12 cellular contexts compared by ENCODE assay signal in genomic region chr20:363319-364078, GRCh38. TPM values are rescaled to one million over a fixed set of nuclear protein-coding genes. Genes with fewer than 3 reads are reported as not detected.
A peak's percentile ranks its signal among the peaks of the same experiment; 100 is the strongest.
DNase-seq lines count a peak whose midpoint lies in the region; ATAC-seq and TF ChIP-seq lines count a peak whose summit lies in the region.
"Had no signal": no experiment of that assay in that cellular context is flagged by ENCODE, and none has a peak within 500 bp of the region (broad histone marks: within the 10 kb centered on the region; RNA-seq: fewer than 3 reads in every experiment).

No MANE protein-coding gene starts in this region.

- peaks cover 8% of the 10 kb centered on the region for H3F3A ChIP-seq in PC-3 (ENCODE audit: low read length, unreplicated experiment)

- ATAC-seq in activated CD8-positive, alpha-beta T cell treated with anti-CD3 and anti-CD28 coated beads for 36 hours: peak; percentile 17
- ATAC-seq in activated CD8-positive, alpha-beta T cell treated with anti-CD3 and anti-CD28 coated beads, Interleukin-2, amount 10 ng/mL, durations not matched to agents 7 days and 5 days: no peak
- ATAC-seq in PC-3: peak; percentile 64

- no peaks in the 10 kb centered on the region for H3K27me3 ChIP-seq in PC-3 (ENCODE audit: low read length)
- H3K27me3 ChIP-seq: SJCRH30 had no signal

- intact Hi-C loops in activated CD8-positive, alpha-beta T cell treated with anti-CD3 and anti-CD28 coated beads for 36 hours (cut with micrococcal nuclease): no loop called here
- intact Hi-C loops in PC-3 (cut with micrococcal nuclease): loop anchor here (5.0 kb wide), 1 partner anchor 39 kb away; no protein-coding TSS in a partner anchor

- H3K4me3 Mint-ChIP-seq in activated CD8-positive, alpha-beta T cell treated with anti-CD3 and anti-CD28 coated beads for 36 hours: no peak overlapping the region
- H3K4me3 Mint-ChIP-seq in activated CD8-positive, alpha-beta T cell treated with anti-CD3 and anti-CD28 coated beads, Interleukin-2, amount 10 ng/mL, durations not matched to agents 7 days and 5 days: no peak overlapping the region
- H3K4me3 Mint-ChIP-seq in type B pancreatic cell: no peak overlapping the region

- H2AFZ ChIP-seq in PC-3 (ENCODE audit: low read length): no peak overlapping the region

- H3K4me3 ChIP-seq in PC-3 (ENCODE audit: low read length): no peak overlapping the region
- H3K4me3 ChIP-seq: SJCRH30 had no signal

- no peaks in the 10 kb centered on the region for H3K9me3 ChIP-seq in PC-3 (ENCODE audit: low read length)
- H3K9me3 ChIP-seq: SJCRH30 had no signal

- H3K36me3 Mint-ChIP-seq in activated CD8-positive, alpha-beta T cell treated with anti-CD3 and anti-CD28 coated beads for 36 hours (ENCODE audit: low read depth): no peaks in the 10 kb centered on the region
- H3K36me3 Mint-ChIP-seq in activated CD8-positive, alpha-beta T cell treated with anti-CD3 and anti-CD28 coated beads, Interleukin-2, amount 10 ng/mL, durations not matched to agents 7 days and 5 days (ENCODE audit: low read depth): no peaks in the 10 kb centered on the region
- no peaks in the 10 kb centered on the region for H3K36me3 Mint-ChIP-seq in type B pancreatic cell
- H3K36me3 Mint-ChIP-seq: brain had no signal

- POLR2A ChIA-PET in activated CD8-positive, alpha-beta T cell treated with anti-CD3 and anti-CD28 coated beads for 36 hours (lab: Charles Lee): interaction anchor here (1.0 to 1.4 kb wide), 5 partner anchors 14 to 148 kb away, joined by 3 to 5 read pairs (median 4); partner anchors contain the start of gene TRIB3
- POLR2A ChIA-PET in activated CD8-positive, alpha-beta T cell treated with anti-CD3 and anti-CD28 coated beads, Interleukin-2, amount 10 ng/mL, durations not matched to agents 7 days and 5 days (lab: Charles Lee): interaction anchor here (1.3 kb wide), 1 partner anchor 9 kb away, joined by 4 read pairs; no protein-coding TSS in a partner anchor
- POLR2A ChIA-PET in PC-3 (lab: Charles Lee; ENCODE audit: unreplicated experiment): interaction anchor here (1.0 to 1.8 kb wide), 4 partner anchors 8 to 44 kb away, joined by 5 to 26 read pairs (median 9); partner anchors contain the start of gene TRIB3
- POLR2A ChIA-PET in GM10248 (lab: Yijun Ruan, JAX): no interaction called here

- H3K4me2 ChIP-seq in PC-3 (ENCODE audit: low read length): peak overlapping the region; percentile 62

- CTCF ChIA-PET in activated CD8-positive, alpha-beta T cell treated with anti-CD3 and anti-CD28 coated beads for 36 hours (lab: Charles Lee): interaction anchor here (0.9 to 2.1 kb wide), 7 partner anchors 9 to 282 kb away, joined by 3 to 11 read pairs (median 5); no protein-coding TSS in a partner anchor
- CTCF ChIA-PET in activated CD8-positive, alpha-beta T cell treated with anti-CD3 and anti-CD28 coated beads, Interleukin-2, amount 10 ng/mL, durations not matched to agents 7 days and 5 days (lab: Charles Lee): interaction anchor here (0.7 to 3.2 kb wide), 8 partner anchors 10 to 282 kb away, joined by 3 to 10 read pairs (median 3); no protein-coding TSS in a partner anchor
- CTCF ChIA-PET in PC-3 (lab: Charles Lee): interaction anchor here (0.6 to 1.4 kb wide), 3 partner anchors 17 to 68 kb away, joined by 3 to 25 read pairs (median 3); partner anchors contain the start of gene TRIB3
- CTCF ChIA-PET in GM10248 (lab: Yijun Ruan, JAX): interaction anchor here (1.1 to 9.9 kb wide), 5 partner anchors 9 to 375 kb away, joined by 3 to 74 read pairs (median 5); no protein-coding TSS in a partner anchor

- no peaks in the 10 kb centered on the region for H4K20me1 ChIP-seq in PC-3 (ENCODE audit: low read length)

- H3K79me2 ChIP-seq in PC-3 (ENCODE audit: low read length): peaks cover 9% of the 10 kb centered on the region; the same call in 1 of the 2 replicates

- no peak overlapping the region for H3K27ac Mint-ChIP-seq in activated CD8-positive, alpha-beta T cell treated with anti-CD3 and anti-CD28 coated beads for 36 hours
- H3K27ac Mint-ChIP-seq in activated CD8-positive, alpha-beta T cell treated with anti-CD3 and anti-CD28 coated beads, Interleukin-2, amount 10 ng/mL, durations not matched to agents 7 days and 5 days: no peak overlapping the region
- H3K27ac Mint-ChIP-seq in type B pancreatic cell: peak overlapping the region; percentile 46

- BruUV-seq in PC-3 (replicated peaks; lab: Mats Ljungman, UMichigan): no TSS peak

- DNase-seq in activated CD8-positive, alpha-beta T cell treated with anti-CD3 and anti-CD28 coated beads for 36 hours: peak; percentile 33
- no peak for DNase-seq in activated CD8-positive, alpha-beta T cell treated with anti-CD3 and anti-CD28 coated beads, Interleukin-2, amount 10 ng/mL, durations not matched to agents 7 days and 5 days
- DNase-seq in PC-3 (peak; percentile 80), epithelial cell of prostate (ENCODE audit: low read depth, low spot score) (no peak), type B pancreatic cell (ENCODE audit: extremely low spot score, unreplicated experiment) (no peak), GM10248 (ENCODE audit: extremely low spot score) (no peak), NCI-H2196 (lab: John Stamatoyannopoulos, UW; ENCODE audit: unreplicated experiment) (no peak), HuH-7 (ENCODE audit: low spot score) (no peak)
- DNase-seq: activated CD4-positive, CD25-positive, alpha-beta regulatory T cell; NCI-H510A treated with DMSO at 0.1 percent for 48 hours; SJCRH30 had no signal

- H3K9me3 Mint-ChIP-seq in activated CD8-positive, alpha-beta T cell treated with anti-CD3 and anti-CD28 coated beads for 36 hours: no peaks in the 10 kb centered on the region
- H3K9me3 Mint-ChIP-seq in activated CD8-positive, alpha-beta T cell treated with anti-CD3 and anti-CD28 coated beads, Interleukin-2, amount 10 ng/mL, durations not matched to agents 7 days and 5 days (ENCODE audit: insufficient read depth): no peaks in the 10 kb centered on the region
- no peaks in the 10 kb centered on the region for H3K9me3 Mint-ChIP-seq in type B pancreatic cell

- H3K27me3 Mint-ChIP-seq in activated CD8-positive, alpha-beta T cell treated with anti-CD3 and anti-CD28 coated beads for 36 hours: peaks cover 3% of the 10 kb centered on the region
- peaks cover 13% of the 10 kb centered on the region for H3K27me3 Mint-ChIP-seq in activated CD8-positive, alpha-beta T cell treated with anti-CD3 and anti-CD28 coated beads, Interleukin-2, amount 10 ng/mL, durations not matched to agents 7 days and 5 days (ENCODE audit: low read depth)
- no peaks in the 10 kb centered on the region for H3K27me3 Mint-ChIP-seq in type B pancreatic cell

- H3K4me1 ChIP-seq in PC-3 (ENCODE audit: insufficient read depth, low read length): peaks cover 53% of the 10 kb centered on the region
- H3K4me1 ChIP-seq: SJCRH30 had no signal

- no peaks in the 10 kb centered on the region for H3K9me2 ChIP-seq in PC-3 (replicated peaks; ENCODE audit: low read length)

- peak overlapping the region; percentile 86 for H3K27ac ChIP-seq in PC-3 (ENCODE audit: low read length)
- peak overlapping the region; percentile 100 for H3K27ac ChIP-seq in epithelial cell of prostate
- H3K27ac ChIP-seq: SJCRH30 had no signal

- H3K36me3 ChIP-seq in PC-3 (ENCODE audit: low read depth, low read length): no peaks in the 10 kb centered on the region
- H3K36me3 ChIP-seq: SJCRH30 had no signal

- peaks cover 33% of the 10 kb centered on the region for H3K4me1 Mint-ChIP-seq in activated CD8-positive, alpha-beta T cell treated with anti-CD3 and anti-CD28 coated beads for 36 hours (ENCODE audit: low read depth)
- H3K4me1 Mint-ChIP-seq in activated CD8-positive, alpha-beta T cell treated with anti-CD3 and anti-CD28 coated beads, Interleukin-2, amount 10 ng/mL, durations not matched to agents 7 days and 5 days (ENCODE audit: low read depth): peaks cover 46% of the 10 kb centered on the region
- H3K4me1 Mint-ChIP-seq in type B pancreatic cell (ENCODE audit: unreplicated experiment): peaks cover 39% of the 10 kb centered on the region

- peak overlapping the region; percentile 42; the same call in 1 of the 2 replicates for H3K9ac ChIP-seq in PC-3 (ENCODE audit: low read length)

- no peak for TF ChIP-seq CTCF in activated CD8-positive, alpha-beta T cell treated with anti-CD3 and anti-CD28 coated beads for 36 hours (IDR thresholded peaks at IDR 0.05)
- TF ChIP-seq CTCF in PC-3 (conservative IDR thresholded peaks at IDR 0.05; ENCODE audit: low read depth, low read length) (no peak), type B pancreatic cell (conservative IDR thresholded peaks at IDR 0.05) (no peak), GM10248 (IDR thresholded peaks at IDR 0.05; ENCODE audit: control extremely low read depth, extremely low read depth, low read depth, missing control alignments) (no peak)

RNA-seq across cellular contexts. Expression of gene NRSN2, which starts 16.6 kb away (rescaled TPM):
- 1 to 10 TPM; 8.0 to 8.7 TPM for total RNA-seq in activated CD8-positive, alpha-beta T cell treated with anti-CD3 and anti-CD28 coated beads for 36 hours
- total RNA-seq in activated CD8-positive, alpha-beta T cell treated with anti-CD3 and anti-CD28 coated beads, Interleukin-2, amount 10 ng/mL, durations not matched to agents 7 days and 5 days: 1 to 10 TPM; 1.4 to 2.4 TPM
- total RNA-seq in PC-3 (2014; rRNA removed): 50.7 and 55.7 TPM in 2 replicates
- 33.8 and 43.0 TPM in 2 replicates for total RNA-seq in type B pancreatic cell (ENCODE audit: low replicate concordance)

RNA-seq across cellular contexts. Expression of gene TRIB3, which starts 17.1 kb away (rescaled TPM):
- 10 to 100 TPM; 59.5 to 62.5 TPM for total RNA-seq in activated CD8-positive, alpha-beta T cell treated with anti-CD3 and anti-CD28 coated beads for 36 hours
- total RNA-seq in activated CD8-positive, alpha-beta T cell treated with anti-CD3 and anti-CD28 coated beads, Interleukin-2, amount 10 ng/mL, durations not matched to agents 7 days and 5 days: 10 to 100 TPM; 32.6 to 32.8 TPM
- 160 and 193 TPM in 2 replicates for total RNA-seq in PC-3 (2014; rRNA removed)
- 8.3 and 17.0 TPM in 2 replicates for total RNA-seq in type B pancreatic cell (ENCODE audit: low replicate concordance)

RNA-seq across cellular contexts. Expression of gene SOX12, which starts 38.1 kb away (rescaled TPM):
- total RNA-seq in activated CD8-positive, alpha-beta T cell treated with anti-CD3 and anti-CD28 coated beads for 36 hours: 10 to 100 TPM; 12.8 to 13.0 TPM
- 1 to 10 TPM; 5.5 to 5.8 TPM for total RNA-seq in activated CD8-positive, alpha-beta T cell treated with anti-CD3 and anti-CD28 coated beads, Interleukin-2, amount 10 ng/mL, durations not matched to agents 7 days and 5 days
- total RNA-seq in PC-3 (2014; rRNA removed): 13.8 and 18.7 TPM in 2 replicates
- 9.9 and 52.7 TPM in 2 replicates for total RNA-seq in type B pancreatic cell (ENCODE audit: low replicate concordance)

RNA-seq across cellular contexts. Expression of gene RBCK1, which starts 44.6 kb away (rescaled TPM):
- total RNA-seq in activated CD8-positive, alpha-beta T cell treated with anti-CD3 and anti-CD28 coated beads for 36 hours: 100 to 1,000 TPM; 122 to 130 TPM
- 100 to 1,000 TPM; 135 to 149 TPM for total RNA-seq in activated CD8-positive, alpha-beta T cell treated with anti-CD3 and anti-CD28 coated beads, Interleukin-2, amount 10 ng/mL, durations not matched to agents 7 days and 5 days
- 115 and 137 TPM in 2 replicates for total RNA-seq in PC-3 (2014; rRNA removed)
- 81.3 and 84.9 TPM in 2 replicates for total RNA-seq in type B pancreatic cell (ENCODE audit: low replicate concordance)

Comparison
In these comparisons a context has a peak if more than half of its experiments do, and no peak if none do; other contexts are left out.
1. DNase-seq: peak in activated CD8-positive, alpha-beta T cell treated with anti-CD3 and anti-CD28 coated beads for 36 hours (single experiment) and PC-3 (single experiment); none in activated CD8-positive, alpha-beta T cell treated with anti-CD3 and anti-CD28 coated beads, Interleukin-2, amount 10 ng/mL, durations not matched to agents 7 days and 5 days (single experiment), epithelial cell of prostate (single experiment), type B pancreatic cell (single experiment), GM10248 (single experiment), NCI-H2196 (single experiment) and HuH-7 (single experiment).